12 cellular contexts compared by ENCODE assay signal in genomic region chr13:39942177-39942900, GRCh38.
DNase-seq lines count a peak whose midpoint lies in the region; ATAC-seq and TF ChIP-seq lines count a peak whose summit lies in the region.
"Had no signal": no experiment of that assay in that cellular context is flagged by ENCODE, and none has a peak within 500 bp of the region (broad histone marks: within the 10 kb centered on the region; RNA-seq: fewer than 3 reads in every experiment).

No MANE protein-coding gene starts in this region.

- peak overlapping the region; percentile 62; the same call in 1 of the 2 replicates for H2AFZ ChIP-seq in OCI-LY7 (ENCODE audit: low read length)

- no peaks in the 10 kb centered on the region for H3K9me3 ChIP-seq in OCI-LY7 (ENCODE audit: low read length)
- H3K9me3 ChIP-seq: left lung, MG63, psoas muscle had no signal

- no peak for DNase-seq in activated T-cell treated with anti-CD3 and anti-CD28 coated beads, Interleukin-2, amount 50 U/mL, for 4 hours
- no peak for DNase-seq in activated T-cell treated with anti-CD3 and anti-CD28 coated beads, Interleukin-2, amount 50 U/mL, for 24 hours
- DNase-seq in OCI-LY7 (ENCODE audit: low spot score) (no peak), NCI-H345 treated with DMSO at 0.1 percent for 48 hours (lab: John Stamatoyannopoulos, UW; ENCODE audit: unreplicated experiment) (no peak), glutamatergic neuron (no peak)
- no peak for DNase-seq in stimulated activated naive CD8-positive, alpha-beta T cell treated with anti-CD3 and anti-CD28 coated beads, Interleukin-15, Interleukin-2, amounts not matched to agents 100 U/mL and 50 U/mL, for 24 hours
- DNase-seq in activated naive CD4-positive, alpha-beta T cell treated with anti-CD3 and anti-CD28 coated beads for 36 hours: no peak

- POLR2A ChIA-PET in OCI-LY7 (lab: Charles Lee): interaction anchor here (0.6 kb wide), 1 partner anchor 31 kb away, joined by 3 read pairs; no protein-coding TSS in a partner anchor

- H3K36me3 Mint-ChIP-seq in activated T-cell treated with anti-CD3 and anti-CD28 coated beads, Interleukin-2, amount 50 U/mL, for 4 hours (ENCODE audit: insufficient read depth): no peaks in the 10 kb centered on the region
- no peaks in the 10 kb centered on the region for H3K36me3 Mint-ChIP-seq in activated T-cell treated with anti-CD3 and anti-CD28 coated beads, Interleukin-2, amount 50 U/mL, for 24 hours (ENCODE audit: low read depth)
- H3K36me3 Mint-ChIP-seq in activated naive CD4-positive, alpha-beta T cell treated with anti-CD3 and anti-CD28 coated beads for 36 hours (ENCODE audit: low read depth): no peaks in the 10 kb centered on the region
- no peaks in the 10 kb centered on the region for H3K36me3 Mint-ChIP-seq in glutamatergic neuron (ENCODE audit: unreplicated experiment)
- H3K36me3 Mint-ChIP-seq: brain had no signal

- H3K36me3 ChIP-seq in OCI-LY7 (ENCODE audit: insufficient read depth, low read length): no peaks in the 10 kb centered on the region; the same call in 1 of the 2 replicates
- H3K36me3 ChIP-seq: left lung, MG63 had no signal

- no peak overlapping the region for H3K4me3 ChIP-seq in OCI-LY7 (ENCODE audit: low read depth, low read length, poor library complexity, severe bottlenecking)
- H3K4me3 ChIP-seq: left lung, MG63, psoas muscle had no signal

- BruUV-seq in OCI-LY7 (replicated peaks; lab: Mats Ljungman, UMichigan): no TSS peak

- H3K4me1 Mint-ChIP-seq in activated T-cell treated with anti-CD3 and anti-CD28 coated beads, Interleukin-2, amount 50 U/mL, for 4 hours (ENCODE audit: low read depth): peaks cover 8% of the 10 kb centered on the region
- H3K4me1 Mint-ChIP-seq in activated T-cell treated with anti-CD3 and anti-CD28 coated beads, Interleukin-2, amount 50 U/mL, for 24 hours (ENCODE audit: low read depth): peaks cover 34% of the 10 kb centered on the region
- peaks cover 10% of the 10 kb centered on the region for H3K4me1 Mint-ChIP-seq in activated naive CD4-positive, alpha-beta T cell treated with anti-CD3 and anti-CD28 coated beads for 36 hours (ENCODE audit: low read depth)
- no peaks in the 10 kb centered on the region for H3K4me1 Mint-ChIP-seq in glutamatergic neuron (ENCODE audit: low read depth, unreplicated experiment)

- H4K20me1 ChIP-seq in OCI-LY7 (ENCODE audit: insufficient read depth, low read length): no peaks in the 10 kb centered on the region

- H3K9me2 ChIP-seq in OCI-LY7 (ENCODE audit: insufficient read depth, low read length): no peaks in the 10 kb centered on the region

- intact Hi-C loops in OCI-LY7 (cut with micrococcal nuclease; ENCODE audit: unreplicated experiment): loop anchor here (1.0 to 10.0 kb wide), 4 partner anchors 185 to 835 kb away; no protein-coding TSS in a partner anchor
- intact Hi-C loops in activated naive CD4-positive, alpha-beta T cell treated with anti-CD3 and anti-CD28 coated beads for 36 hours (cut with micrococcal nuclease): loop anchor here (1.0 to 5.0 kb wide), 5 partner anchors 125 to 834 kb away; no protein-coding TSS in a partner anchor

- ATAC-seq in activated T-cell treated with anti-CD3 and anti-CD28 coated beads, Interleukin-2, amount 50 U/mL, for 4 hours: peak; percentile 57 to 62
- ATAC-seq in HG02642 (IDR thresholded peaks at IDR 0.05; ENCODE audit: poor library complexity, unreplicated experiment): peak; percentile 33
- peak; percentile 40 for ATAC-seq in stimulated activated naive CD8-positive, alpha-beta T cell treated with anti-CD3 and anti-CD28 coated beads, Interleukin-15, Interleukin-2, amounts not matched to agents 100 U/mL and 50 U/mL, for 24 hours

- no peak overlapping the region for H3K4me2 ChIP-seq in OCI-LY7 (ENCODE audit: low read length)

- H3K9me3 Mint-ChIP-seq in activated T-cell treated with anti-CD3 and anti-CD28 coated beads, Interleukin-2, amount 50 U/mL, for 4 hours: no peaks in the 10 kb centered on the region
- H3K9me3 Mint-ChIP-seq in activated T-cell treated with anti-CD3 and anti-CD28 coated beads, Interleukin-2, amount 50 U/mL, for 24 hours: no peaks in the 10 kb centered on the region
- H3K9me3 Mint-ChIP-seq in activated naive CD4-positive, alpha-beta T cell treated with anti-CD3 and anti-CD28 coated beads for 36 hours: no peaks in the 10 kb centered on the region
- H3K9me3 Mint-ChIP-seq in glutamatergic neuron (ENCODE audit: unreplicated experiment): no peaks in the 10 kb centered on the region

- H3K4me3 Mint-ChIP-seq in activated T-cell treated with anti-CD3 and anti-CD28 coated beads, Interleukin-2, amount 50 U/mL, for 4 hours: no peak overlapping the region
- H3K4me3 Mint-ChIP-seq in activated T-cell treated with anti-CD3 and anti-CD28 coated beads, Interleukin-2, amount 50 U/mL, for 24 hours: no peak overlapping the region
- no peak overlapping the region for H3K4me3 Mint-ChIP-seq in activated naive CD4-positive, alpha-beta T cell treated with anti-CD3 and anti-CD28 coated beads for 36 hours
- no peak overlapping the region for H3K4me3 Mint-ChIP-seq in glutamatergic neuron (ENCODE audit: unreplicated experiment)
- H3K4me3 Mint-ChIP-seq: brain had no signal

- no peaks in the 10 kb centered on the region for H3K79me2 ChIP-seq in OCI-LY7 (ENCODE audit: insufficient read depth, low read depth, low read length)

- no peaks in the 10 kb centered on the region for H3K27me3 Mint-ChIP-seq in activated T-cell treated with anti-CD3 and anti-CD28 coated beads, Interleukin-2, amount 50 U/mL, for 4 hours (ENCODE audit: low read depth)
- H3K27me3 Mint-ChIP-seq in activated T-cell treated with anti-CD3 and anti-CD28 coated beads, Interleukin-2, amount 50 U/mL, for 24 hours: no peaks in the 10 kb centered on the region
- H3K27me3 Mint-ChIP-seq in activated naive CD4-positive, alpha-beta T cell treated with anti-CD3 and anti-CD28 coated beads for 36 hours (ENCODE audit: low read depth): no peaks in the 10 kb centered on the region
- H3K27me3 Mint-ChIP-seq in glutamatergic neuron (ENCODE audit: unreplicated experiment): peaks cover 2% of the 10 kb centered on the region

- peaks cover 4% of the 10 kb centered on the region for H3K4me1 ChIP-seq in OCI-LY7 (ENCODE audit: insufficient read depth, low read length, poor library complexity, severe bottlenecking)
- H3K4me1 ChIP-seq: left lung, psoas muscle had no signal

- H3K27ac Mint-ChIP-seq in activated T-cell treated with anti-CD3 and anti-CD28 coated beads, Interleukin-2, amount 50 U/mL, for 24 hours: no peak overlapping the region
- no peak overlapping the region for H3K27ac Mint-ChIP-seq in activated naive CD4-positive, alpha-beta T cell treated with anti-CD3 and anti-CD28 coated beads for 36 hours
- H3K27ac Mint-ChIP-seq in glutamatergic neuron (ENCODE audit: unreplicated experiment): no peak overlapping the region

- no peak overlapping the region for H3K27ac ChIP-seq in OCI-LY7 (ENCODE audit: low read depth, low read length, poor library complexity, severe bottlenecking)
- H3K27ac ChIP-seq: left lung, psoas muscle had no signal

- TF ChIP-seq CTCF in OCI-LY7 (conservative IDR thresholded peaks at IDR 0.05; ENCODE audit: low read length) (no peak), glutamatergic neuron (IDR thresholded peaks at IDR 0.05; ENCODE audit: partially characterized antibody, unreplicated experiment) (no peak)

- CTCF ChIA-PET in OCI-LY7 (lab: Charles Lee; ENCODE audit: unreplicated experiment): interaction anchor here (1.2 to 1.4 kb wide), 2 partner anchors 108 to 740 kb away, joined by 4 read pairs; no protein-coding TSS in a partner anchor
- CTCF ChIA-PET in activated naive CD4-positive, alpha-beta T cell treated with anti-CD3 and anti-CD28 coated beads for 36 hours (lab: Charles Lee): interaction anchor here (0.7 to 6.6 kb wide), 33 partner anchors 11 to 835 kb away, joined by 3 to 67 read pairs (median 4); no protein-coding TSS in a partner anchor
